In the genomic region with DNA sequence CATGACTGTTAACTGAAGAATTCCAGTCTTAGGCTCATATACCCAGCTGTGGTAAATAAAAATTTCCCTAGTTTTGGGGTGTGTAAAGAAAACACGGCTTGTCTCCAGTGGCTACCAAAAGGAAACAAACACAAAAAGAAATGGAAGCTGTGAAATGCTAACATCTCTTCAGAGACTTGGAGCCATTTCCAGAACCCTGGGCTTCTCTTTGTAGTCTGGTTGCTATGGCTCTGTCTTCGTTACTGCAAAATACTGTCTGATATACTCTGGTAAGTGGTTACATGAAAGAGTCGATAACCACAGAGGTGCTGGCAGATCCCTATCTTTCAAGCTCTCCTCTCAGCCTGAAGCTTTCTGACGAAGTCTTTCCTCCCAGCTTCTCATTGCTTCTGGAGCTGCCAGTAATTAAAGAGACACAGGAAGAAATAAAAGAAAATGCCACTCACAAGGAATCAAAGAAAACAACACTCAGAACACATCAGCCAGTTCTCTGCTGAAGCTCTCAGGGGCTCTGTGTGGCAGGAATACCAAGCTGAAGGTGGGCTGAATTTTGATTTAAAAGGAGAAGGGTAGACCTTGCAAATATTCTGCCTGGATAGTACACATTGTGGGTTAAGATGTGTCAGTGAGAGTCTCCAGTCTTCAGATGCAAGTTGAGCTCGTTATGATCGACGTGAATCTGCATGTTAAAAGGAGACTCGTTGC, we compare ENCODE assay signal across 10 cellular contexts.
A peak's percentile ranks its signal among the peaks of the same experiment; 100 is the strongest.
DNase-seq lines count a peak whose midpoint lies in the region; ATAC-seq and TF ChIP-seq lines count a peak whose summit lies in the region.
"Had no signal": no experiment of that assay in that cellular context is flagged by ENCODE, and none has a peak within 500 bp of the region (broad histone marks: within the 10 kb centered on the region; RNA-seq: fewer than 3 reads in every experiment).

No MANE protein-coding gene starts in this region.

- peak overlapping the region; percentile 28 for H3K27ac ChIP-seq in CD4-positive, CD25-positive, alpha-beta regulatory T cell (ENCODE audit: insufficient read depth, low read length, poor library complexity, severe bottlenecking)
- H3K27ac ChIP-seq in Peyer's patch (peak overlapping the region in 3 of 4 donors; percentile 7 to 56 (median 22)), caudate nucleus (ENCODE audit: low read depth, low read length) (peak overlapping the region; percentile 7), psoas muscle (no peak overlapping the region)

- WGBS in psoas muscle, 3 donors = 35 to 42% (median 38%) methylated on average over 8 of the region's 8 CpGs

- intact Hi-C loops in psoas muscle (cut with DNase I) = no loop called here

- H3K4me3 Mint-ChIP-seq in CD4-positive, CD25-positive, alpha-beta regulatory T cell = peak overlapping the region; percentile 2 to 76 (median 50)

- H3K27me3 Mint-ChIP-seq in CD4-positive, CD25-positive, alpha-beta regulatory T cell = no peaks in the 10 kb centered on the region

- H3K27ac Mint-ChIP-seq in CD4-positive, CD25-positive, alpha-beta regulatory T cell = peak overlapping the region in 2 of 3 donors; percentile 65 to 86

- TF ChIP-seq POLR2A in Peyer's patch (IDR thresholded peaks at IDR 0.05) = no peak

- DNase-seq in CD4-positive, CD25-positive, alpha-beta regulatory T cell = peak; percentile 30 to 60 (median 53)
- DNase-seq in Peyer's patch (no peak), caudate nucleus (lab: John Stamatoyannopoulos, UW) (no peak), myocyte (ENCODE audit: low read depth) (peak; percentile 51), NCI-H510A treated with DMSO at 0.1 percent for 48 hours (lab: John Stamatoyannopoulos, UW) (no peak), RKO (ENCODE audit: low spot score) (no peak), psoas muscle (no peak), NCI-H446 (lab: John Stamatoyannopoulos, UW) (no peak)
- DNase-seq: NCI-H187 treated with DMSO at 0.1 percent for 48 hours had no signal

- H3K27me3 ChIP-seq in CD4-positive, CD25-positive, alpha-beta regulatory T cell (ENCODE audit: control insufficient read depth, insufficient read depth, low read length) = no peaks in the 10 kb centered on the region
- no peaks in the 10 kb centered on the region for H3K27me3 ChIP-seq in Peyer's patch
- H3K27me3 ChIP-seq in psoas muscle (ENCODE audit: insufficient read depth in 3 of 3, low read length in 2 of 3) = peaks cover 0 to 9% (median 0%) of the 10 kb centered on the region in 3 donors

- peaks cover 0 to 3% of the 10 kb centered on the region in 2 experiments for H3K9me3 ChIP-seq in CD4-positive, CD25-positive, alpha-beta regulatory T cell (ENCODE audit: control insufficient read depth in 2 of 2, low read length in 2 of 2)
- H3K9me3 ChIP-seq in Peyer's patch = peaks cover 0 to 3% (median 0%) of the 10 kb centered on the region in 4 donors
- H3K9me3 ChIP-seq in psoas muscle = no peaks in the 10 kb centered on the region

- TF ChIP-seq CTCF in Peyer's patch (IDR thresholded peaks at IDR 0.05) = no peak
- no peak for TF ChIP-seq CTCF in psoas muscle (IDR thresholded peaks at IDR 0.05)

- H3K9me3 Mint-ChIP-seq in CD4-positive, CD25-positive, alpha-beta regulatory T cell = peaks cover 0 to 14% (median 3%) of the 10 kb centered on the region in 7 donors

- H3K4me3 ChIP-seq in CD4-positive, CD25-positive, alpha-beta regulatory T cell (ENCODE audit: low read depth, low read length) = peak overlapping the region; percentile 32
- H3K4me3 ChIP-seq in Peyer's patch = no peak overlapping the region
- no peak overlapping the region for H3K4me3 ChIP-seq in psoas muscle

- H3K36me3 ChIP-seq in CD4-positive, CD25-positive, alpha-beta regulatory T cell (ENCODE audit: control insufficient read depth, insufficient read depth, low read length) = no peaks in the 10 kb centered on the region
- H3K36me3 ChIP-seq in Peyer's patch (no peaks in the 10 kb centered on the region), psoas muscle (ENCODE audit: insufficient read depth in 1 of 2, low read depth in 1 of 2) (no peaks in the 10 kb centered on the region)

- H3K4me1 Mint-ChIP-seq in CD4-positive, CD25-positive, alpha-beta regulatory T cell = peaks cover 5 to 18% (median 11%) of the 10 kb centered on the region in 4 donors

- peaks cover 3% of the 10 kb centered on the region for H3K36me3 Mint-ChIP-seq in CD4-positive, CD25-positive, alpha-beta regulatory T cell

- ATAC-seq in CD4-positive, CD25-positive, alpha-beta regulatory T cell (ENCODE audit: low read depth in 2 of 2) = peak; percentile 69 to 75
- no peak for ATAC-seq in psoas muscle
- ATAC-seq: HCT116 had no signal

- H3K4me1 ChIP-seq in CD4-positive, CD25-positive, alpha-beta regulatory T cell (ENCODE audit: control insufficient read depth, insufficient read depth, low read length, poor library complexity, severe bottlenecking) = peaks cover 13% of the 10 kb centered on the region
- H3K4me1 ChIP-seq in Peyer's patch = no peaks in the 10 kb centered on the region
- no peaks in the 10 kb centered on the region for H3K4me1 ChIP-seq in psoas muscle

Comparison
In these comparisons a context has a peak if more than half of its experiments do, and no peak if none do; other contexts are left out.
1. ATAC-seq: peak in CD4-positive, CD25-positive, alpha-beta regulatory T cell (2 of 2); none in psoas muscle (0 of 4).
2. DNase-seq: peak in CD4-positive, CD25-positive, alpha-beta regulatory T cell (3 of 3) and myocyte (single experiment); none in Peyer's patch (0 of 3), caudate nucleus (0 of 61), NCI-H510A treated with DMSO at 0.1 percent for 48 hours (single experiment), RKO (single experiment), psoas muscle (0 of 2) and NCI-H446 (0 of 2).